2 cellular contexts compared by ENCODE assay signal in the genomic region with DNA sequence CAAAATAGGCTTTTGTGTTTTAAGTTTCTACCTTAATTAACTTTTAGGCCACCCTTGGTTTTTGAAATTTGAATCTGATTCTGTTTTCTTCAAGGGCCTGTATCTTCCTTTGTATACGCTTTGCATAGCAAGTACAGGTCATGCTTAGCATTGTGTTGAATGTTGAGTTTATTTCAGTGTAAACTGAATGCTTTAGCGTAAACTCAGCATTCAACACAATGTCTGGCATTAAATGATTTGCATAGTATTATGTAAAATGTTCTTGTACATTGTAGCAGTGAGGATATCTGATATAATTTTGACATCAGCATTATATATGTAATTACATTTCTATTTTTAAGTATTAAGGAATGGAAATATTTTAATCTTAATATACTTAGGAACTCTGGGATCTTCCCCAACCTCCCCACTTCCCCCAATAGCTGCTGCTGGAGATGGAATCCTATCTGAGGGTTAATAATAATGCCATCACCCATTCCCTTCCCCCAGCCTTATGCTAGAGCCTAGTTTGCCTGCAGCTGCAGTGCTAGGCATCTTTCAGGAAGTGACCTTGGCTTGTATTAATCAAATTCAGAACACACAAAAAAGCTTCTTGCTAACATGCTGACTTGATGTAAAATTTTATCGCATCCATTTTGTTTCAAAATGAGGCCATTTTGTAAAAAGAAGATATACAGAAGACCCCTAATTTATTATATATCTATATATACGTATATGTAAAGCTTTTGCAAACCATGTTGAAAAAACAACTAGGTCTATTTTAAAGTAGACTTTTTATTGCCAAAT.
A peak's percentile ranks its signal among the peaks of the same experiment; 100 is the strongest.
TF ChIP-seq lines count a peak whose summit lies in the region.

No MANE protein-coding gene starts in this region.

TF ChIP-seq in SK-N-SH, 30 proteins besides CTCF, POLR2A, EP300 and RAD21 (continued from another document and continues in another):
- TF ChIP-seq GABPA (IDR thresholded peaks at IDR 0.05; ENCODE audit: low read depth) (no peak), MXI1 (IDR thresholded peaks at IDR 0.05; ENCODE audit: low read depth, low read length) (peak; percentile 56; the same call in 1 of the 2 replicates), RFX5 (IDR thresholded peaks at IDR 0.05; ENCODE audit: low read length) (no peak), FOSL2 (IDR thresholded peaks at IDR 0.05; ENCODE audit: borderline replicate concordance, low read depth) (no peak), MEF2A (IDR thresholded peaks at IDR 0.05; ENCODE audit: borderline replicate concordance, low read depth) (no peak), TCF12 (IDR thresholded peaks at IDR 0.05) (peak; percentile 62), RCOR1 (IDR thresholded peaks at IDR 0.05; ENCODE audit: low read length) (peak; percentile 79; the same call in 1 of the 2 replicates), TEAD4 (IDR thresholded peaks at IDR 0.05; ENCODE audit: borderline replicate concordance, insufficient read depth) (no peak), YY1 (IDR thresholded peaks at IDR 0.05; ENCODE audit: low read depth) (peak; percentile 79; the same call in 1 of the 2 replicates), FOXM1 (IDR thresholded peaks at IDR 0.05; ENCODE audit: low read depth) (no peak), RXRA (IDR thresholded peaks at IDR 0.05; ENCODE audit: borderline replicate concordance, low read depth) (no peak), GATA2 (CRISPR knock-in tag; IDR thresholded peaks at IDR 0.05) (no peak), CHD2 (IDR thresholded peaks at IDR 0.05; ENCODE audit: low read length, partially characterized antibody) (peak; percentile 91), SIN3A (IDR thresholded peaks at IDR 0.05; ENCODE audit: borderline replicate concordance, low read depth, low read length) (no peak), ELF1 (IDR thresholded peaks at IDR 0.05) (peak; percentile 32; the same call in 1 of the 2 replicates), POLR2AphosphoS5 (IDR thresholded peaks at IDR 0.05; ENCODE audit: low read depth, low read length) (no peak), JUND (IDR thresholded peaks at IDR 0.05) (no peak), NRF1 (IDR thresholded peaks at IDR 0.05; ENCODE audit: low read depth, low read length) (no peak), TAF1 (IDR thresholded peaks at IDR 0.05; ENCODE audit: borderline replicate concordance, low read depth, low read length) (no peak), NFIC (IDR thresholded peaks at IDR 0.05; ENCODE audit: borderline replicate concordance) (no peak), EZH2phosphoT487 (IDR thresholded peaks at IDR 0.05; ENCODE audit: borderline replicate concordance, low read depth) (no peak)
- TF ChIP-seq, protein P1, sequence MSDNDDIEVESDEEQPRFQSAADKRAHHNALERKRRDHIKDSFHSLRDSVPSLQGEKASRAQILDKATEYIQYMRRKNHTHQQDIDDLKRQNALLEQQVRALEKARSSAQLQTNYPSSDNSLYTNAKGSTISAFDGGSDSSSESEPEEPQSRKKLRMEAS (IDR thresholded peaks at IDR 0.05; ENCODE audit: low read depth): no peak
- TF ChIP-seq, protein P2, sequence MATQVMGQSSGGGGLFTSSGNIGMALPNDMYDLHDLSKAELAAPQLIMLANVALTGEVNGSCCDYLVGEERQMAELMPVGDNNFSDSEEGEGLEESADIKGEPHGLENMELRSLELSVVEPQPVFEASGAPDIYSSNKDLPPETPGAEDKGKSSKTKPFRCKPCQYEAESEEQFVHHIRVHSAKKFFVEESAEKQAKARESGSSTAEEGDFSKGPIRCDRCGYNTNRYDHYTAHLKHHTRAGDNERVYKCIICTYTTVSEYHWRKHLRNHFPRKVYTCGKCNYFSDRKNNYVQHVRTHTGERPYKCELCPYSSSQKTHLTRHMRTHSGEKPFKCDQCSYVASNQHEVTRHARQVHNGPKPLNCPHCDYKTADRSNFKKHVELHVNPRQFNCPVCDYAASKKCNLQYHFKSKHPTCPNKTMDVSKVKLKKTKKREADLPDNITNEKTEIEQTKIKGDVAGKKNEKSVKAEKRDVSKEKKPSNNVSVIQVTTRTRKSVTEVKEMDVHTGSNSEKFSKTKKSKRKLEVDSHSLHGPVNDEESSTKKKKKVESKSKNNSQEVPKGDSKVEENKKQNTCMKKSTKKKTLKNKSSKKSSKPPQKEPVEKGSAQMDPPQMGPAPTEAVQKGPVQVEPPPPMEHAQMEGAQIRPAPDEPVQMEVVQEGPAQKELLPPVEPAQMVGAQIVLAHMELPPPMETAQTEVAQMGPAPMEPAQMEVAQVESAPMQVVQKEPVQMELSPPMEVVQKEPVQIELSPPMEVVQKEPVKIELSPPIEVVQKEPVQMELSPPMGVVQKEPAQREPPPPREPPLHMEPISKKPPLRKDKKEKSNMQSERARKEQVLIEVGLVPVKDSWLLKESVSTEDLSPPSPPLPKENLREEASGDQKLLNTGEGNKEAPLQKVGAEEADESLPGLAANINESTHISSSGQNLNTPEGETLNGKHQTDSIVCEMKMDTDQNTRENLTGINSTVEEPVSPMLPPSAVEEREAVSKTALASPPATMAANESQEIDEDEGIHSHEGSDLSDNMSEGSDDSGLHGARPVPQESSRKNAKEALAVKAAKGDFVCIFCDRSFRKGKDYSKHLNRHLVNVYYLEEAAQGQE (IDR thresholded peaks at IDR 0.05; ENCODE audit: low read depth, low read length): no peak
- TF ChIP-seq, protein P3, sequence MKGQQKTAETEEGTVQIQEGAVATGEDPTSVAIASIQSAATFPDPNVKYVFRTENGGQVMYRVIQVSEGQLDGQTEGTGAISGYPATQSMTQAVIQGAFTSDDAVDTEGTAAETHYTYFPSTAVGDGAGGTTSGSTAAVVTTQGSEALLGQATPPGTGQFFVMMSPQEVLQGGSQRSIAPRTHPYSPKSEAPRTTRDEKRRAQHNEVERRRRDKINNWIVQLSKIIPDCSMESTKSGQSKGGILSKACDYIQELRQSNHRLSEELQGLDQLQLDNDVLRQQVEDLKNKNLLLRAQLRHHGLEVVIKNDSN (IDR thresholded peaks at IDR 0.05; ENCODE audit: borderline replicate concordance, low read depth): no peak
- TF ChIP-seq, protein P4, sequence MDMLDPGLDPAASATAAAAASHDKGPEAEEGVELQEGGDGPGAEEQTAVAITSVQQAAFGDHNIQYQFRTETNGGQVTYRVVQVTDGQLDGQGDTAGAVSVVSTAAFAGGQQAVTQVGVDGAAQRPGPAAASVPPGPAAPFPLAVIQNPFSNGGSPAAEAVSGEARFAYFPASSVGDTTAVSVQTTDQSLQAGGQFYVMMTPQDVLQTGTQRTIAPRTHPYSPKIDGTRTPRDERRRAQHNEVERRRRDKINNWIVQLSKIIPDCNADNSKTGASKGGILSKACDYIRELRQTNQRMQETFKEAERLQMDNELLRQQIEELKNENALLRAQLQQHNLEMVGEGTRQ (IDR thresholded peaks at IDR 0.05; ENCODE audit: borderline replicate concordance, low read depth, low read length): no peak
- TF ChIP-seq, protein P5, sequence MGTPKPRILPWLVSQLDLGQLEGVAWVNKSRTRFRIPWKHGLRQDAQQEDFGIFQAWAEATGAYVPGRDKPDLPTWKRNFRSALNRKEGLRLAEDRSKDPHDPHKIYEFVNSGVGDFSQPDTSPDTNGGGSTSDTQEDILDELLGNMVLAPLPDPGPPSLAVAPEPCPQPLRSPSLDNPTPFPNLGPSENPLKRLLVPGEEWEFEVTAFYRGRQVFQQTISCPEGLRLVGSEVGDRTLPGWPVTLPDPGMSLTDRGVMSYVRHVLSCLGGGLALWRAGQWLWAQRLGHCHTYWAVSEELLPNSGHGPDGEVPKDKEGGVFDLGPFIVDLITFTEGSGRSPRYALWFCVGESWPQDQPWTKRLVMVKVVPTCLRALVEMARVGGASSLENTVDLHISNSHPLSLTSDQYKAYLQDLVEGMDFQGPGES (IDR thresholded peaks at IDR 0.05; ENCODE audit: low read depth, low read length): no peak

TF ChIP-seq in HepG2, 621 proteins besides CTCF, POLR2A, EP300 and RAD21 (continued from another document):
- TF ChIP-seq ZNF782 (CRISPR knock-in tag; IDR thresholded peaks at IDR 0.05; ENCODE audit: borderline replicate concordance) (no peak), ZNF589 (CRISPR knock-in tag; conservative IDR thresholded peaks at IDR 0.05) (no peak), GATAD1 (CRISPR knock-in tag; IDR thresholded peaks at IDR 0.05) (0 out of 2 replicates have a peak, but pooled peaks have one; percentile 14), MLLT10 (CRISPR knock-in tag; IDR thresholded peaks at IDR 0.05) (no peak), MEF2D (CRISPR knock-in tag; IDR thresholded peaks at IDR 0.05) (no peak), ONECUT2 (CRISPR knock-in tag; IDR thresholded peaks at IDR 0.05) (no peak), ZKSCAN8 (CRISPR knock-in tag; IDR thresholded peaks at IDR 0.05; ENCODE audit: borderline replicate concordance) (no peak), ZSCAN22 (CRISPR knock-in tag; IDR thresholded peaks at IDR 0.05) (no peak), RFXAP (CRISPR knock-in tag; IDR thresholded peaks at IDR 0.05; ENCODE audit: borderline replicate concordance) (no peak), DMAP1 (CRISPR knock-in tag; IDR thresholded peaks at IDR 0.05) (no peak), HDAC1 (CRISPR knock-in tag; IDR thresholded peaks at IDR 0.05) (0 out of 2 replicates have a peak, but pooled peaks have one; percentile 27), ZNF652 (CRISPR knock-in tag; IDR thresholded peaks at IDR 0.05; ENCODE audit: borderline replicate concordance, low read depth) (peak; percentile 80), GZF1 (CRISPR knock-in tag; IDR thresholded peaks at IDR 0.05) (no peak), ZNF350 (CRISPR knock-in tag; IDR thresholded peaks at IDR 0.05; ENCODE audit: borderline replicate concordance, low read depth) (no peak), PHF8 (CRISPR knock-in tag; IDR thresholded peaks at IDR 0.05) (no peak), ZNF460 (CRISPR knock-in tag; IDR thresholded peaks at IDR 0.05; ENCODE audit: borderline replicate concordance) (no peak), RBM22 (optimal IDR thresholded peaks at IDR 0.05; ENCODE audit: low read length) (peak; percentile 51), ZNF747 (CRISPR knock-in tag; IDR thresholded peaks at IDR 0.05; ENCODE audit: borderline replicate concordance) (no peak), KLF9 (CRISPR knock-in tag; IDR thresholded peaks at IDR 0.05; ENCODE audit: low read depth) (no peak), MED8 (CRISPR knock-in tag; IDR thresholded peaks at IDR 0.05; ENCODE audit: insufficient replicate concordance) (no peak), KLF16 (CRISPR knock-in tag; IDR thresholded peaks at IDR 0.05) (peak in 1 of 2 experiments; percentile 15; a peak in 1 of 4 replicates)
- TF ChIP-seq, protein P6, sequence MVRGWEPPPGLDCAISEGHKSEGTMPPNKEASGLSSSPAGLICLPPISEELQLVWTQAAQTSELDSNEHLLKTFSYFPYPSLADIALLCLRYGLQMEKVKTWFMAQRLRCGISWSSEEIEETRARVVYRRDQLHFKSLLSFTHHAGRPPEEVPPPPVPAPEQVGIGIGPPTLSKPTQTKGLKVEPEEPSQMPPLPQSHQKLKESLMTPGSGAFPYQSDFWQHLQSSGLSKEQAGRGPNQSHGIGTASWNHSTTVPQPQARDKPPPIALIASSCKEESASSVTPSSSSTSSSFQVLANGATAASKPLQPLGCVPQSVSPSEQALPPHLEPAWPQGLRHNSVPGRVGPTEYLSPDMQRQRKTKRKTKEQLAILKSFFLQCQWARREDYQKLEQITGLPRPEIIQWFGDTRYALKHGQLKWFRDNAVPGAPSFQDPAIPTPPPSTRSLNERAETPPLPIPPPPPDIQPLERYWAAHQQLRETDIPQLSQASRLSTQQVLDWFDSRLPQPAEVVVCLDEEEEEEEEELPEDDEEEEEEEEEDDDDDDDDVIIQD (CRISPR knock-in tag; IDR thresholded peaks at IDR 0.05; ENCODE audit: low read depth): peak; percentile 29; the same call in 1 of the 2 replicates
- TF ChIP-seq, protein P7, sequence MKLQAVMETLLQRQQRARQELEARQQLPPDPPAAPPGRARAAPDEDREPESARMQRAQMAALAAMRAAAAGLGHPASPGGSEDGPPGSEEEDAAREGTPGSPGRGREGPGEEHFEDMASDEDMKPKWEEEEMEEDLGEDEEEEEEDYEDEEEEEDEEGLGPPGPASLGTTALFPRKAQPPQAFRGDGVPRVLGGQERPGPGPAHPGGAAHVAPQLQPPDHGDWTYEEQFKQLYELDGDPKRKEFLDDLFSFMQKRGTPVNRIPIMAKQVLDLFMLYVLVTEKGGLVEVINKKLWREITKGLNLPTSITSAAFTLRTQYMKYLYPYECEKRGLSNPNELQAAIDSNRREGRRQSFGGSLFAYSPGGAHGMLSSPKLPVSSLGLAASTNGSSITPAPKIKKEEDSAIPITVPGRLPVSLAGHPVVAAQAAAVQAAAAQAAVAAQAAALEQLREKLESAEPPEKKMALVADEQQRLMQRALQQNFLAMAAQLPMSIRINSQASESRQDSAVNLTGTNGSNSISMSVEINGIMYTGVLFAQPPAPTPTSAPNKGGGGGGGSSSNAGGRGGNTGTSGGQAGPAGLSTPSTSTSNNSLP (IDR thresholded peaks at IDR 0.05; ENCODE audit: low read depth, low read length): no peak
- TF ChIP-seq, protein P8, sequence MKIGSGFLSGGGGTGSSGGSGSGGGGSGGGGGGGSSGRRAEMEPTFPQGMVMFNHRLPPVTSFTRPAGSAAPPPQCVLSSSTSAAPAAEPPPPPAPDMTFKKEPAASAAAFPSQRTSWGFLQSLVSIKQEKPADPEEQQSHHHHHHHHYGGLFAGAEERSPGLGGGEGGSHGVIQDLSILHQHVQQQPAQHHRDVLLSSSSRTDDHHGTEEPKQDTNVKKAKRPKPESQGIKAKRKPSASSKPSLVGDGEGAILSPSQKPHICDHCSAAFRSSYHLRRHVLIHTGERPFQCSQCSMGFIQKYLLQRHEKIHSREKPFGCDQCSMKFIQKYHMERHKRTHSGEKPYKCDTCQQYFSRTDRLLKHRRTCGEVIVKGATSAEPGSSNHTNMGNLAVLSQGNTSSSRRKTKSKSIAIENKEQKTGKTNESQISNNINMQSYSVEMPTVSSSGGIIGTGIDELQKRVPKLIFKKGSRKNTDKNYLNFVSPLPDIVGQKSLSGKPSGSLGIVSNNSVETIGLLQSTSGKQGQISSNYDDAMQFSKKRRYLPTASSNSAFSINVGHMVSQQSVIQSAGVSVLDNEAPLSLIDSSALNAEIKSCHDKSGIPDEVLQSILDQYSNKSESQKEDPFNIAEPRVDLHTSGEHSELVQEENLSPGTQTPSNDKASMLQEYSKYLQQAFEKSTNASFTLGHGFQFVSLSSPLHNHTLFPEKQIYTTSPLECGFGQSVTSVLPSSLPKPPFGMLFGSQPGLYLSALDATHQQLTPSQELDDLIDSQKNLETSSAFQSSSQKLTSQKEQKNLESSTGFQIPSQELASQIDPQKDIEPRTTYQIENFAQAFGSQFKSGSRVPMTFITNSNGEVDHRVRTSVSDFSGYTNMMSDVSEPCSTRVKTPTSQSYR (CRISPR knock-in tag; IDR thresholded peaks at IDR 0.05; ENCODE audit: borderline replicate concordance): peak; percentile 67; the same call in 1 of the 2 replicates
